Comparison of ENCODE assay signal across 25 cellular contexts in genomic region chr9:114178076-114178475, GRCh38. TPM values are rescaled to one million over a fixed set of nuclear protein-coding genes. Genes with fewer than 3 reads are reported as not detected.
DNase-seq lines count a peak whose midpoint lies in the region; ATAC-seq, FAIRE-seq and TF ChIP-seq lines count a peak whose summit lies in the region.
"Had no signal": no experiment of that assay in that cellular context is flagged by ENCODE, and none has a peak within 500 bp of the region (broad histone marks: within the 10 kb centered on the region; RNA-seq: fewer than 3 reads in every experiment).

No MANE protein-coding gene starts in this region.

- no peak for FAIRE-seq in kidney (lab: Jason Lieb, UNC)
- FAIRE-seq in urothelium cell line (lab: Jason Lieb, UNC) = no peak
- FAIRE-seq in RCC 7860 (lab: Jason Lieb, UNC) = no peak
- FAIRE-seq: endometrium, small intestine had no signal

- H3K36me3 ChIP-seq in kidney (ENCODE audit: control insufficient read depth in 1 of 2, insufficient read depth in 2 of 2, low read length in 2 of 2) = no peaks in the 10 kb centered on the region
- H3K36me3 ChIP-seq in psoas muscle (ENCODE audit: insufficient read depth in 1 of 2, low read depth in 1 of 2) = no peaks in the 10 kb centered on the region
- H3K36me3 ChIP-seq: brain microvascular endothelial cell, MG63 had no signal

- intact Hi-C loops in right cardiac atrium (cut with DNase I) (no loop called here), cardiac septum (cut with DNase I) (no loop called here), kidney (cut with DNase I) (no loop called here), psoas muscle (cut with DNase I) (loop anchor here in 1 of 2 donors (2.0 kb wide), 1 partner anchor 27 kb away; no protein-coding TSS in a partner anchor)

- TF ChIP-seq CTCF in kidney (IDR thresholded peaks at IDR 0.05; ENCODE audit: borderline replicate concordance, extremely low read depth, insufficient read depth) (no peak), psoas muscle (IDR thresholded peaks at IDR 0.05) (no peak)

- WGBS in right cardiac atrium = 72% methylated on average over 8 of the region's 8 CpGs
- 73 to 86% (median 76%) methylated on average over 8 of the region's 8 CpGs for WGBS in psoas muscle, 3 donors

- H3K9me3 ChIP-seq in right cardiac atrium (ENCODE audit: control insufficient read depth, low read length) (no peaks in the 10 kb centered on the region), kidney (ENCODE audit: control insufficient read depth in 1 of 2, low read length in 2 of 2) (no peaks in the 10 kb centered on the region), psoas muscle (no peaks in the 10 kb centered on the region)
- H3K9me3 ChIP-seq: MG63 had no signal

- no peaks in the 10 kb centered on the region for H3K27me3 ChIP-seq in right cardiac atrium (ENCODE audit: control insufficient read depth, insufficient read depth)
- H3K27me3 ChIP-seq in psoas muscle (ENCODE audit: insufficient read depth in 3 of 3, low read length in 2 of 3) = no peaks in the 10 kb centered on the region
- H3K27me3 ChIP-seq: brain microvascular endothelial cell, MG63 had no signal

- H3K27ac ChIP-seq in right cardiac atrium (ENCODE audit: low read length) = peak overlapping the region; percentile 49
- peak overlapping the region; percentile 12 to 56 for H3K27ac ChIP-seq in kidney (ENCODE audit: low read depth in 2 of 2, low read length in 2 of 2)
- H3K27ac ChIP-seq in psoas muscle = peak overlapping the region; percentile 78
- H3K27ac ChIP-seq: brain microvascular endothelial cell, HL-60, parathyroid adenoma had no signal

- no peak for ATAC-seq in right cardiac atrium
- no peak for ATAC-seq in psoas muscle
- no peak for ATAC-seq in GM19328 (IDR thresholded peaks at IDR 0.05; ENCODE audit: unreplicated experiment)
- no peak for ATAC-seq in HG02678 (IDR thresholded peaks at IDR 0.05; ENCODE audit: unreplicated experiment)

- H3K9ac ChIP-seq in kidney (ENCODE audit: low read length in 2 of 2) = peak overlapping the region in 1 of 2 donors; percentile 17
- H3K9ac ChIP-seq: parathyroid adenoma had no signal

- DNase-seq in right cardiac atrium (peak in 1 of 3 donors; percentile 39), cardiac septum (ENCODE audit: low spot score) (no peak), kidney (peak; percentile 36), psoas muscle (peak in 1 of 2 donors; percentile 31), urothelium cell line (ENCODE audit: low spot score) (no peak), RCC 7860 (ENCODE audit: low spot score) (no peak)
- DNase-seq: activated CD4-positive, alpha-beta T cell treated with anti-CD3 and anti-CD28 coated beads for 48 hours; activated naive CD8-positive, alpha-beta T cell treated with anti-CD3 and anti-CD28 coated beads for 36 hours; cortex of kidney; immature natural killer cell; naive B cell; NCI-H146; NCI-H69; SHP77; small intestine; stimulated activated CD4-positive, alpha-beta T cell treated with anti-CD3 and anti-CD28 coated beads, Interleukin-4, amount 100 ng/mL, for 24 hours had no signal

- no peak overlapping the region for H3K4me3 ChIP-seq in right cardiac atrium (ENCODE audit: low read length)
- no peak overlapping the region for H3K4me3 ChIP-seq in kidney (ENCODE audit: low read length in 2 of 2)
- no peak overlapping the region for H3K4me3 ChIP-seq in psoas muscle
- H3K4me3 ChIP-seq: lung, MG63 had no signal

- H3K4me1 ChIP-seq in right cardiac atrium (ENCODE audit: control insufficient read depth, insufficient read depth, low read length) (peaks cover 24% of the 10 kb centered on the region), kidney (ENCODE audit: control insufficient read depth in 1 of 2, insufficient read depth in 1 of 2, low read depth in 1 of 2, low read length in 2 of 2) (peaks cover 58 to 68% of the 10 kb centered on the region in 2 donors), psoas muscle (peaks cover 71% of the 10 kb centered on the region)
- H3K4me1 ChIP-seq: parathyroid adenoma had no signal

RNA-seq across cellular contexts. Expression of gene COL27A1, which starts 22.7 kb away (rescaled TPM):
- total RNA-seq in right cardiac atrium = 1 to 10 TPM; 2.6 to 8.4 (median 7.1) TPM
- 10.3 TPM for polyA plus RNA-seq in right cardiac atrium
- 12.8 TPM for total RNA-seq in cardiac septum
- total RNA-seq in kidney = 45.6 TPM
- 13.6 TPM for polyA plus RNA-seq in kidney (ENCODE audit: insufficient read depth, low read depth, low replicate concordance)
- 1 to 10 TPM; 3.9 to 8.5 (median 4.7) TPM for total RNA-seq in psoas muscle
- 1 to 10 TPM; 1.1 to 2.1 (median 1.8) TPM for polyA plus RNA-seq in psoas muscle
- polyA plus RNA-seq: CD14-positive monocyte, immature natural killer cell had no signal
